In the genomic region with DNA sequence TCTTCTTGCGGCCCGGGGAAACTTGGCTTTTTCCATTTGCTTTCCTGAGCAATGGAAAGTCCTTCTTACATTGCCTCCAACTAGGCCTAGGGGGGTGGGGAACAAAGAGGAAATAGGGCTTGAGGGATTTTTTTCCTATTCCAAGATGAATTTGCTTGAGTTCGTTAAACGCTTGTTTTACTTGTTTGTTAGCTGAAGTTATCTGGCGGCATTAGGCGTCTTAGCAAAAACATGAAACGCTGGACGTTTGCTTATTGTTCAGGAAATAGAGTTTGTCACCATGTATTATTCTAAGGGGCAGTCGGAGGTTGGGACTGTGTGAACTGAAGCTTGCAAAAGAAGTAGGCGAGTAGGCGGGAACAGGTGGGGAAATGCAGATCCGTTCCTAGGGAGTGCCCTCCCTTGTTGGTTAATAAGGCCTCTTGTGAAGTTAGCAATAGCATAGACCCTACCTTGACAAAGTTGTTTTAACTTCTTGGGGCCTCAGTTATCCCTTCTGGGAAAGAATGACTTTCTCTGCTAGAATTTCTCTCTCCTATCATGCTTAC, we compare ENCODE assay signal across 8 cellular contexts. TPM values are rescaled to one million over a fixed set of nuclear protein-coding genes. Genes with fewer than 3 reads are reported as not detected.
A peak's percentile ranks its signal among the peaks of the same experiment; 100 is the strongest.
DNase-seq lines count a peak whose midpoint lies in the region; ATAC-seq and TF ChIP-seq lines count a peak whose summit lies in the region.

No MANE protein-coding gene starts in this region.

- peaks cover 12% of the 10 kb centered on the region for H3K27me3 ChIP-seq in layer of hippocampus (ENCODE audit: control insufficient read depth, insufficient read depth, low read length)
- H3K27me3 ChIP-seq in thyroid gland = no peaks in the 10 kb centered on the region

- no peak for ATAC-seq in HG03342 (IDR thresholded peaks at IDR 0.05; ENCODE audit: unreplicated experiment)

- H3K4me3 ChIP-seq in thyroid gland (replicated peaks in 1 of 3) = peak overlapping the region; percentile 40 to 54 (median 54)

- H3K9me3 Mint-ChIP-seq in activated T-helper 1 cell treated with anti-CD3 and anti-CD28 coated beads, Interleukin-12 subunit alpha, Interleukin-12 subunit beta, Interleukin-2, Interleukin-4 antibody, amounts not matched to agents 30 ng/mL and 10 ng/mL and 1 ng/mL, durations not matched to agents 14 hours and 24 hours and 36 hours = no peaks in the 10 kb centered on the region

- no peak overlapping the region for H3K27ac Mint-ChIP-seq in activated T-helper 1 cell treated with anti-CD3 and anti-CD28 coated beads, Interleukin-12 subunit alpha, Interleukin-12 subunit beta, Interleukin-2, Interleukin-4 antibody, amounts not matched to agents 30 ng/mL and 10 ng/mL and 1 ng/mL, durations not matched to agents 14 hours and 24 hours and 36 hours

- H3K4me1 Mint-ChIP-seq in activated T-helper 1 cell treated with anti-CD3 and anti-CD28 coated beads, Interleukin-12 subunit alpha, Interleukin-12 subunit beta, Interleukin-2, Interleukin-4 antibody, amounts not matched to agents 30 ng/mL and 10 ng/mL and 1 ng/mL, durations not matched to agents 14 hours and 24 hours and 36 hours (ENCODE audit: low read depth) = peaks cover 24% of the 10 kb centered on the region

- H3K36me3 Mint-ChIP-seq in activated T-helper 1 cell treated with anti-CD3 and anti-CD28 coated beads, Interleukin-12 subunit alpha, Interleukin-12 subunit beta, Interleukin-2, Interleukin-4 antibody, amounts not matched to agents 30 ng/mL and 10 ng/mL and 1 ng/mL, durations not matched to agents 14 hours and 24 hours and 36 hours (ENCODE audit: low read depth) = peaks cover 2% of the 10 kb centered on the region

- H3K27ac ChIP-seq in layer of hippocampus (ENCODE audit: low read depth, low read length) = peak overlapping the region; percentile 53
- peak overlapping the region; percentile 73 to 91 (median 89) for H3K27ac ChIP-seq in thyroid gland

- intact Hi-C loops in activated T-helper 1 cell treated with anti-CD3 and anti-CD28 coated beads, Interleukin-12 subunit alpha, Interleukin-12 subunit beta, Interleukin-2, Interleukin-4 antibody, amounts not matched to agents 30 ng/mL and 10 ng/mL and 1 ng/mL, durations not matched to agents 14 hours and 24 hours and 36 hours (cut with micrococcal nuclease) = loop anchor here (2.0 to 10.0 kb wide), 5 partner anchors 72 to 448 kb away; a partner anchor contains a TSS
- intact Hi-C loops in thyroid gland (cut with DNase I) = loop anchor here (10.0 kb wide), 3 partner anchors 88 to 118 kb away; no protein-coding TSS in a partner anchor

- H3K4me3 Mint-ChIP-seq in activated T-helper 1 cell treated with anti-CD3 and anti-CD28 coated beads, Interleukin-12 subunit alpha, Interleukin-12 subunit beta, Interleukin-2, Interleukin-4 antibody, amounts not matched to agents 30 ng/mL and 10 ng/mL and 1 ng/mL, durations not matched to agents 14 hours and 24 hours and 36 hours = peak overlapping the region; percentile 76

- H3K4me1 ChIP-seq in thyroid gland = peaks cover 52 to 60% of the 10 kb centered on the region in 2 donors

- peak in 2 of 6 experiments; percentile 4 to 14 for TF ChIP-seq CTCF in thyroid gland (IDR thresholded peaks at IDR 0.05)

- no peaks in the 10 kb centered on the region for H3K9me3 ChIP-seq in thyroid gland

- WGBS in thyroid gland, 2 donors = 12 to 21% methylated on average over 12 of the region's 12 CpGs

- no peaks in the 10 kb centered on the region for H3K36me3 ChIP-seq in thyroid gland

- peak in 1 of 2 donors; percentile 58 for TF ChIP-seq POLR2A in thyroid gland (IDR thresholded peaks at IDR 0.05)

- peak; percentile 3 for DNase-seq in activated effector memory CD4-positive, alpha-beta T cell treated with anti-CD3 and anti-CD28 coated beads, Interleukin-2, amount 50 U/mL, for 16 hours
- DNase-seq in activated effector memory CD4-positive, alpha-beta T cell treated with Interleukin-2 at 50 U/mL for 16 hours = no peak
- no peak for DNase-seq in activated T-helper 1 cell treated with anti-CD3 and anti-CD28 coated beads, Interleukin-12 subunit alpha, Interleukin-12 subunit beta, Interleukin-2, Interleukin-4 antibody, amounts not matched to agents 30 ng/mL and 10 ng/mL and 1 ng/mL, durations not matched to agents 14 hours and 24 hours and 36 hours (ENCODE audit: low spot score)
- DNase-seq in thyroid gland (peak; percentile 62 to 66), amniotic stem cell (lab: John Stamatoyannopoulos, UW) (no peak), NCI-H2196 treated with DMSO at 0.1 percent for 48 hours (lab: John Stamatoyannopoulos, UW; ENCODE audit: unreplicated experiment) (no peak)

- H3K27me3 Mint-ChIP-seq in activated T-helper 1 cell treated with anti-CD3 and anti-CD28 coated beads, Interleukin-12 subunit alpha, Interleukin-12 subunit beta, Interleukin-2, Interleukin-4 antibody, amounts not matched to agents 30 ng/mL and 10 ng/mL and 1 ng/mL, durations not matched to agents 14 hours and 24 hours and 36 hours (ENCODE audit: insufficient read depth) = peaks cover 31% of the 10 kb centered on the region

RNA-seq across cellular contexts. Expression of a gene that starts 1.9 kb away (rescaled TPM):
- 3.1 and 3.2 TPM in 2 replicates for total RNA-seq in activated T-helper 1 cell treated with anti-CD3 and anti-CD28 coated beads, Interleukin-12 subunit alpha, Interleukin-12 subunit beta, Interleukin-2, Interleukin-4 antibody, amounts not matched to agents 30 ng/mL and 10 ng/mL and 1 ng/mL, durations not matched to agents 14 hours and 24 hours and 36 hours
- 10 to 100 TPM; 28.1 to 43.8 (median 37.6) TPM for total RNA-seq in thyroid gland

Comparison
In these comparisons a context has a peak if more than half of its experiments do, and no peak if none do; other contexts are left out.
1. DNase-seq: peak in activated effector memory CD4-positive, alpha-beta T cell treated with anti-CD3 and anti-CD28 coated beads, Interleukin-2, amount 50 U/mL, for 16 hours (single experiment) and thyroid gland (2 of 2); none in activated effector memory CD4-positive, alpha-beta T cell treated with Interleukin-2 at 50 U/mL for 16 hours (single experiment), activated T-helper 1 cell treated with anti-CD3 and anti-CD28 coated beads, Interleukin-12 subunit alpha, Interleukin-12 subunit beta, Interleukin-2, Interleukin-4 antibody, amounts not matched to agents 30 ng/mL and 10 ng/mL and 1 ng/mL, durations not matched to agents 14 hours and 24 hours and 36 hours (single experiment), amniotic stem cell (single experiment) and NCI-H2196 treated with DMSO at 0.1 percent for 48 hours (single experiment).